In the genomic region with DNA sequence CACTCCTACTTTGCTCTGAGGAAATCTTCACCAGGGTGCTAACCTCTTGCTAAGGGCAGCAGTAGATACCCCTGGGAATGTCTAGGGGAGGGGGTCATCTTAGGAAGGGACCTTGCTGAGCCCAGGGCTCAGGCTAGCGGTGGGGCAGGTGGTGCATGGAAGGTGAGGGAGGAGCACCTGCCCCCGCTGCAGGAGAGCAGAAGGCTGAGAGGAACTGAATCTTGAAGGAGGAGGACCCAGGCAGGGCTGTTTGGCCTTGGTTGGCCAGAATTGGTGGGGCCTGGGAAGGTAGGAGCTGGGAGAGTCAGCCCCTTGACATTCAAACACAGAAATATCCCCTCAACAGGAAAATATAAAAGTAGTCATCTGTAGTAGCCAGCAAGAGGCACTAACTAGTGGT, we compare ENCODE assay signal across 10 cellular contexts. TPM values are rescaled to one million over a fixed set of nuclear protein-coding genes. Genes with fewer than 3 reads are reported as not detected.
DNase-seq lines count a peak whose midpoint lies in the region; ATAC-seq, FAIRE-seq and TF ChIP-seq lines count a peak whose summit lies in the region.
"Had no signal": no experiment of that assay in that cellular context is flagged by ENCODE, and none has a peak within 500 bp of the region (broad histone marks: within the 10 kb centered on the region; RNA-seq: fewer than 3 reads in every experiment).

No MANE protein-coding gene starts in this region.

- ATAC-seq in CD8-positive, alpha-beta T cell: no peak
- no peak for ATAC-seq in effector memory CD8-positive, alpha-beta T cell (replicated peaks)
- ATAC-seq in Right ventricle myocardium inferior: no peak

- no peak for DNase-seq in CD8-positive, alpha-beta T cell
- DNase-seq in GM19239 (ENCODE audit: insufficient read length, low spot score) (no peak), Kasumi-1 (lab: John Stamatoyannopoulos, UW) (peak; percentile 37 to 40), prostate gland (ENCODE audit: low spot score) (no peak), Right ventricle myocardium inferior (ENCODE audit: missing footprints) (no peak), NCI-H128 (lab: John Stamatoyannopoulos, UW; ENCODE audit: unreplicated experiment) (no peak), left ventricle myocardium inferior (no peak)
- DNase-seq in effector memory CD8-positive, alpha-beta T cell: no peak
- DNase-seq: NCI-H446 treated with DMSO at 0.1 percent for 48 hours had no signal

- intact Hi-C loops in CD8-positive, alpha-beta T cell (cut with DNase I, micrococcal nuclease): loop anchor here in 1 of 2 experiments (5.0 kb wide), 1 partner anchor 105 kb away; a partner anchor contains a TSS
- intact Hi-C loops in prostate gland (cut with DNase I) (no loop called here), Right ventricle myocardium inferior (cut with DNase I) (no loop called here), left ventricle myocardium inferior (cut with micrococcal nuclease) (no loop called here)

- H3K4me1 Mint-ChIP-seq in CD8-positive, alpha-beta T cell (ENCODE audit: low read depth): peaks cover 38% of the 10 kb centered on the region
- peaks cover 43 to 44% of the 10 kb centered on the region in 2 donors for H3K4me1 Mint-ChIP-seq in effector memory CD8-positive, alpha-beta T cell (ENCODE audit: low read depth in 2 of 2)

- no peak overlapping the region for H3K4me3 ChIP-seq in CD8-positive, alpha-beta T cell (ENCODE audit: low read depth, low read length)
- no peak overlapping the region for H3K4me3 ChIP-seq in prostate gland
- no peak overlapping the region for H3K4me3 ChIP-seq in left ventricle myocardium inferior

- CTCF ChIA-PET in CD8-positive, alpha-beta T cell (lab: Charles Lee): interaction anchor here (1.2 to 1.7 kb wide), 6 partner anchors 9 to 56 kb away, joined by 3 to 8 read pairs (median 5); no protein-coding TSS in a partner anchor

- no peaks in the 10 kb centered on the region for H3K36me3 ChIP-seq in CD8-positive, alpha-beta T cell (ENCODE audit: insufficient read depth, low read length)
- H3K36me3 ChIP-seq in prostate gland (no peaks in the 10 kb centered on the region), left ventricle myocardium inferior (no peaks in the 10 kb centered on the region)

- H3K4me3 Mint-ChIP-seq in CD8-positive, alpha-beta T cell: peak overlapping the region; percentile 71
- peak overlapping the region; percentile 74 to 77 for H3K4me3 Mint-ChIP-seq in effector memory CD8-positive, alpha-beta T cell

- no peak for TF ChIP-seq CTCF in CD8-positive, alpha-beta T cell (IDR thresholded peaks at IDR 0.05)
- TF ChIP-seq CTCF in prostate gland (IDR thresholded peaks at IDR 0.05) (no peak), left ventricle myocardium inferior (IDR thresholded peaks at IDR 0.05; ENCODE audit: borderline replicate concordance) (no peak)

- no peaks in the 10 kb centered on the region for H3K36me3 Mint-ChIP-seq in CD8-positive, alpha-beta T cell
- peaks cover 5% of the 10 kb centered on the region for H3K36me3 Mint-ChIP-seq in effector memory CD8-positive, alpha-beta T cell (ENCODE audit: insufficient read depth)

- H3K27ac ChIP-seq in CD8-positive, alpha-beta T cell (ENCODE audit: low read depth, low read length): peak overlapping the region; percentile 26
- H3K27ac ChIP-seq in prostate gland (no peak overlapping the region), left ventricle myocardium inferior (replicated peaks) (no peak overlapping the region)

- POLR2A ChIA-PET in CD8-positive, alpha-beta T cell (lab: Charles Lee): interaction anchor here (0.6 to 2.7 kb wide), 2 partner anchors 20 to 966 kb away, joined by 3 to 21 read pairs; a partner anchor contains a TSS

- FAIRE-seq in GM19239 (lab: Jason Lieb, UNC): peak; percentile 80

- TF ChIP-seq POLR2A in prostate gland (IDR thresholded peaks at IDR 0.05): no peak

- H3K27me3 ChIP-seq in CD8-positive, alpha-beta T cell (ENCODE audit: insufficient read depth, low read length): no peaks in the 10 kb centered on the region
- H3K27me3 ChIP-seq in prostate gland (replicated peaks; ENCODE audit: insufficient read depth) (no peaks in the 10 kb centered on the region), left ventricle myocardium inferior (ENCODE audit: low read depth) (peaks cover 15% of the 10 kb centered on the region)

- peaks cover 28% of the 10 kb centered on the region for H3K4me1 ChIP-seq in CD8-positive, alpha-beta T cell (ENCODE audit: insufficient read depth, low read length)
- H3K4me1 ChIP-seq in prostate gland (replicated peaks) (no peaks in the 10 kb centered on the region), left ventricle myocardium inferior (no peaks in the 10 kb centered on the region)

- H3K9me3 ChIP-seq in CD8-positive, alpha-beta T cell (ENCODE audit: low read length): no peaks in the 10 kb centered on the region
- no peaks in the 10 kb centered on the region for H3K9me3 ChIP-seq in prostate gland
- no peaks in the 10 kb centered on the region for H3K9me3 ChIP-seq in left ventricle myocardium inferior (replicated peaks)

- H3K9me3 Mint-ChIP-seq in CD8-positive, alpha-beta T cell: no peaks in the 10 kb centered on the region
- no peaks in the 10 kb centered on the region for H3K9me3 Mint-ChIP-seq in effector memory CD8-positive, alpha-beta T cell

- no peaks in the 10 kb centered on the region for H3K27me3 Mint-ChIP-seq in CD8-positive, alpha-beta T cell (ENCODE audit: low read depth)
- no peaks in the 10 kb centered on the region for H3K27me3 Mint-ChIP-seq in effector memory CD8-positive, alpha-beta T cell

- WGBS in prostate gland: 88% methylated on average over 2 of the region's 2 CpGs

- peak overlapping the region; percentile 91 for H3K27ac Mint-ChIP-seq in CD8-positive, alpha-beta T cell
- H3K27ac Mint-ChIP-seq in effector memory CD8-positive, alpha-beta T cell: peak overlapping the region; percentile 92 to 97

RNA-seq across cellular contexts. Expression of a gene that starts 7.0 kb away (rescaled TPM):
- total RNA-seq in CD8-positive, alpha-beta T cell: not detected
- under 1 TPM in 1 of 2 donors, not detected in 1; 0.51 TPM for total RNA-seq in prostate gland
- total RNA-seq in Right ventricle myocardium inferior: not detected
- not detected for total RNA-seq in left ventricle myocardium inferior

RNA-seq across cellular contexts. Expression of a gene that starts 13.3 kb away (rescaled TPM):
- not detected for total RNA-seq in CD8-positive, alpha-beta T cell
- total RNA-seq in prostate gland (not detected), Right ventricle myocardium inferior (not detected), left ventricle myocardium inferior (not detected)
- total RNA-seq: Daoy had no signal

RNA-seq across cellular contexts. Expression of a gene that starts 19.8 kb away (rescaled TPM):
- 1 to 10 TPM; 1.6 to 1.7 TPM for total RNA-seq in CD8-positive, alpha-beta T cell
- total RNA-seq in prostate gland (10 to 100 TPM; 11.7 to 82.8 TPM), Right ventricle myocardium inferior (15.2 TPM), left ventricle myocardium inferior (11.3 TPM)

RNA-seq across cellular contexts. Expression of a gene that starts 21.5 kb away (rescaled TPM):
- total RNA-seq in CD8-positive, alpha-beta T cell: under 1 TPM; 0.47 to 0.95 TPM
- total RNA-seq in prostate gland (10 to 100 TPM in 1 of 2 donors, under 1 TPM in 1; 0.96 to 10.5 TPM), Right ventricle myocardium inferior (0.05 TPM), left ventricle myocardium inferior (0.14 TPM)
- total RNA-seq: Daoy had no signal

Comparison
In these comparisons a context has a peak if more than half of its experiments do, and no peak if none do; other contexts are left out.
1. DNase-seq: peak in Kasumi-1 (2 of 2); none in CD8-positive, alpha-beta T cell (0 of 7), GM19239 (single experiment), effector memory CD8-positive, alpha-beta T cell (0 of 3), prostate gland (single experiment), Right ventricle myocardium inferior (single experiment), NCI-H128 (single experiment) and left ventricle myocardium inferior (single experiment).